Comparison of ENCODE assay signal across 1 cellular context in the genomic region with DNA sequence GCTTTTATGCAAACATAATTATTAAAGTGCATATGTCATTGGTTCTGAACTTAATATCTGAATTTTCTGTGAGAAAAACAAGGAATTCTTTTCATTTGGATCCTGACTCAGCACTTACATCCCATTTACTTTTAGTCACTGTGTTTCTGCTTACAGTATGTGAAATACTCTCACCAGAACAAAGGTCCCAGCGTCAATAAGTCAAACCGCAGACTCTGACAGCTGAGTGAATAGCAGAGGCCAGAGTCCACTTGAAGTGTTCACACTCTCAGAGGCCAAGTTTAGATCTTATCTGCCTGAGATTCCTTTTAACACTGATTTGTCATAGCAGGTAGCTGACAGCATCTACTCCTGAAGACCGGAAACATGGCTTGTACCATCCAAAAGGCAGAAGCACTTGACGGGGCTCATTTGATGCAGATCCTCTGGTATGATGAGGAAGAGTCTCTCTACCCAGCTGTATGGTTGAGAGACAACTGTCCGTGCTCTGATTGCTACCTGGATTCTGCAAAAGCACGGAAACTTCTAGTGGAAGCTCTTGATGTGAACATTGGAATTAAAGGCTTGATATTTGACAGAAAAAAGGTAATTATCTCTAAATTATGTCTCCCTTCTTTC.
TF ChIP-seq lines count a peak whose summit lies in the region.

No MANE protein-coding gene starts in this region.

TF ChIP-seq in HepG2, 621 proteins besides CTCF, POLR2A, EP300 and RAD21 (continued from another document and continues in another):
- TF ChIP-seq, protein P1, sequence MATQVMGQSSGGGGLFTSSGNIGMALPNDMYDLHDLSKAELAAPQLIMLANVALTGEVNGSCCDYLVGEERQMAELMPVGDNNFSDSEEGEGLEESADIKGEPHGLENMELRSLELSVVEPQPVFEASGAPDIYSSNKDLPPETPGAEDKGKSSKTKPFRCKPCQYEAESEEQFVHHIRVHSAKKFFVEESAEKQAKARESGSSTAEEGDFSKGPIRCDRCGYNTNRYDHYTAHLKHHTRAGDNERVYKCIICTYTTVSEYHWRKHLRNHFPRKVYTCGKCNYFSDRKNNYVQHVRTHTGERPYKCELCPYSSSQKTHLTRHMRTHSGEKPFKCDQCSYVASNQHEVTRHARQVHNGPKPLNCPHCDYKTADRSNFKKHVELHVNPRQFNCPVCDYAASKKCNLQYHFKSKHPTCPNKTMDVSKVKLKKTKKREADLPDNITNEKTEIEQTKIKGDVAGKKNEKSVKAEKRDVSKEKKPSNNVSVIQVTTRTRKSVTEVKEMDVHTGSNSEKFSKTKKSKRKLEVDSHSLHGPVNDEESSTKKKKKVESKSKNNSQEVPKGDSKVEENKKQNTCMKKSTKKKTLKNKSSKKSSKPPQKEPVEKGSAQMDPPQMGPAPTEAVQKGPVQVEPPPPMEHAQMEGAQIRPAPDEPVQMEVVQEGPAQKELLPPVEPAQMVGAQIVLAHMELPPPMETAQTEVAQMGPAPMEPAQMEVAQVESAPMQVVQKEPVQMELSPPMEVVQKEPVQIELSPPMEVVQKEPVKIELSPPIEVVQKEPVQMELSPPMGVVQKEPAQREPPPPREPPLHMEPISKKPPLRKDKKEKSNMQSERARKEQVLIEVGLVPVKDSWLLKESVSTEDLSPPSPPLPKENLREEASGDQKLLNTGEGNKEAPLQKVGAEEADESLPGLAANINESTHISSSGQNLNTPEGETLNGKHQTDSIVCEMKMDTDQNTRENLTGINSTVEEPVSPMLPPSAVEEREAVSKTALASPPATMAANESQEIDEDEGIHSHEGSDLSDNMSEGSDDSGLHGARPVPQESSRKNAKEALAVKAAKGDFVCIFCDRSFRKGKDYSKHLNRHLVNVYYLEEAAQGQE (IDR thresholded peaks at IDR 0.05; ENCODE audit: borderline replicate concordance in 1 of 2, low read depth in 1 of 2, low read length in 2 of 2): 0 out of 4 replicates have a peak, but pooled peaks of 1 of the 2 experiments have one; percentile 12
- TF ChIP-seq HOXA3 (CRISPR knock-in tag; IDR thresholded peaks at IDR 0.05) (peak; percentile 35; the same call in 1 of the 2 replicates), KDM2A (CRISPR knock-in tag; IDR thresholded peaks at IDR 0.05; ENCODE audit: borderline replicate concordance, low read depth) (0 out of 2 replicates have a peak, but pooled peaks have one; percentile 29), ZBTB21 (CRISPR knock-in tag; IDR thresholded peaks at IDR 0.05) (peak; percentile 56; the same call in 1 of the 2 replicates), SALL1 (CRISPR knock-in tag; IDR thresholded peaks at IDR 0.05) (peak; percentile 78), MAFF (IDR thresholded peaks at IDR 0.05; ENCODE audit: low read depth, low read length) (peak; percentile 100), GATA4 (IDR thresholded peaks at IDR 0.05; ENCODE audit: borderline replicate concordance, low read depth) (0 out of 2 replicates have a peak, but pooled peaks have one; percentile 47), CEBPG (CRISPR knock-in tag; IDR thresholded peaks at IDR 0.05) (peak; percentile 35; the same call in 1 of the 2 replicates), MBD4 (IDR thresholded peaks at IDR 0.05; ENCODE audit: borderline replicate concordance, low read length) (0 out of 2 replicates have a peak, but pooled peaks have one; percentile 56), TBX3 (IDR thresholded peaks at IDR 0.05; ENCODE audit: borderline replicate concordance) (peak; percentile 100), SAP130 (CRISPR knock-in tag; IDR thresholded peaks at IDR 0.05; ENCODE audit: low read depth) (peak; percentile 76), HHEX (CRISPR knock-in tag; IDR thresholded peaks at IDR 0.05) (peak; percentile 86), MAZ (IDR thresholded peaks at IDR 0.05; ENCODE audit: borderline replicate concordance, low read depth, low read length) (no peak), MAZ (CRISPR knock-in tag; IDR thresholded peaks at IDR 0.05; ENCODE audit: low read depth) (no peak), NFE2L2 (IDR thresholded peaks at IDR 0.05; ENCODE audit: low read length) (peak; percentile 87), BCL6 (CRISPR knock-in tag; IDR thresholded peaks at IDR 0.05) (peak; percentile 85), HDAC2 (CRISPR knock-in tag; IDR thresholded peaks at IDR 0.05) (peak; percentile 92), PITX1 (CRISPR knock-in tag; IDR thresholded peaks at IDR 0.05) (0 out of 2 replicates have a peak, but pooled peaks have one; percentile 24), ONECUT2 (CRISPR knock-in tag; IDR thresholded peaks at IDR 0.05) (0 out of 2 replicates have a peak, but pooled peaks have one; percentile 24), ISL2 (CRISPR knock-in tag; IDR thresholded peaks at IDR 0.05) (0 out of 2 replicates have a peak, but pooled peaks have one; percentile 35), KLF16 (CRISPR knock-in tag; IDR thresholded peaks at IDR 0.05) (0 out of 4 replicates have a peak, but pooled peaks of 1 of the 2 experiments have one; percentile 59), ZNF12 (CRISPR knock-in tag; IDR thresholded peaks at IDR 0.05) (peak; percentile 14; the same call in 1 of the 2 replicates), TCF7 (IDR thresholded peaks at IDR 0.05; ENCODE audit: low read depth) (peak; percentile 87), PCBP2 (optimal IDR thresholded peaks at IDR 0.05; ENCODE audit: low read depth, low read length, poor library complexity, severe bottlenecking) (no peak), AGO2 (optimal IDR thresholded peaks at IDR 0.05; ENCODE audit: low read depth, low read length) (no peak), CEBPB (IDR thresholded peaks at IDR 0.05; ENCODE audit: borderline replicate concordance, low read depth, low read length) (peak; percentile 31; the same call in 1 of the 2 replicates), CBX2 (IDR thresholded peaks at IDR 0.05; ENCODE audit: low read depth, low read length) (no peak), CBX2 (CRISPR knock-in tag; IDR thresholded peaks at IDR 0.05; ENCODE audit: low read depth) (no peak), MEIS1 (CRISPR knock-in tag; IDR thresholded peaks at IDR 0.05; ENCODE audit: borderline replicate concordance) (peak; percentile 97; the same call in 1 of the 2 replicates), TBL1XR1 (IDR thresholded peaks at IDR 0.05; ENCODE audit: borderline replicate concordance, low read length, partially characterized antibody) (peak; percentile 96), RFX5 (IDR thresholded peaks at IDR 0.05; ENCODE audit: low read depth, low read length) (no peak), FOXA1 (IDR thresholded peaks at IDR 0.05) (peak; percentile 59; the same call in 1 of the 2 replicates), FOXA1 (CRISPR knock-in tag; IDR thresholded peaks at IDR 0.05) (peak; percentile 90), CBX5 (CRISPR knock-in tag; IDR thresholded peaks at IDR 0.05; ENCODE audit: borderline replicate concordance) (peak; percentile 61; the same call in 1 of the 2 replicates), KDM3A (CRISPR knock-in tag; IDR thresholded peaks at IDR 0.05; ENCODE audit: low read depth) (no peak), NFIC (IDR thresholded peaks at IDR 0.05; ENCODE audit: low read length) (peak; percentile 65; the same call in 1 of the 2 replicates), ZNF768 (CRISPR knock-in tag; IDR thresholded peaks at IDR 0.05) (no peak), FOSL1 (CRISPR knock-in tag; IDR thresholded peaks at IDR 0.05; ENCODE audit: borderline replicate concordance) (no peak), TGIF2 (CRISPR knock-in tag; IDR thresholded peaks at IDR 0.05) (peak; percentile 63; the same call in 1 of the 2 replicates), ZNF331 (CRISPR knock-in tag; IDR thresholded peaks at IDR 0.05) (peak; percentile 54; the same call in 1 of the 2 replicates), MED1 (CRISPR knock-in tag; IDR thresholded peaks at IDR 0.05) (peak; percentile 69), ZKSCAN8 (CRISPR knock-in tag; IDR thresholded peaks at IDR 0.05; ENCODE audit: borderline replicate concordance) (peak; percentile 53; the same call in 1 of the 2 replicates)
- TF ChIP-seq, protein P2, sequence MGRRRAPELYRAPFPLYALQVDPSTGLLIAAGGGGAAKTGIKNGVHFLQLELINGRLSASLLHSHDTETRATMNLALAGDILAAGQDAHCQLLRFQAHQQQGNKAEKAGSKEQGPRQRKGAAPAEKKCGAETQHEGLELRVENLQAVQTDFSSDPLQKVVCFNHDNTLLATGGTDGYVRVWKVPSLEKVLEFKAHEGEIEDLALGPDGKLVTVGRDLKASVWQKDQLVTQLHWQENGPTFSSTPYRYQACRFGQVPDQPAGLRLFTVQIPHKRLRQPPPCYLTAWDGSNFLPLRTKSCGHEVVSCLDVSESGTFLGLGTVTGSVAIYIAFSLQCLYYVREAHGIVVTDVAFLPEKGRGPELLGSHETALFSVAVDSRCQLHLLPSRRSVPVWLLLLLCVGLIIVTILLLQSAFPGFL (CRISPR knock-in tag; IDR thresholded peaks at IDR 0.05): no peak
- TF ChIP-seq, protein P3, sequence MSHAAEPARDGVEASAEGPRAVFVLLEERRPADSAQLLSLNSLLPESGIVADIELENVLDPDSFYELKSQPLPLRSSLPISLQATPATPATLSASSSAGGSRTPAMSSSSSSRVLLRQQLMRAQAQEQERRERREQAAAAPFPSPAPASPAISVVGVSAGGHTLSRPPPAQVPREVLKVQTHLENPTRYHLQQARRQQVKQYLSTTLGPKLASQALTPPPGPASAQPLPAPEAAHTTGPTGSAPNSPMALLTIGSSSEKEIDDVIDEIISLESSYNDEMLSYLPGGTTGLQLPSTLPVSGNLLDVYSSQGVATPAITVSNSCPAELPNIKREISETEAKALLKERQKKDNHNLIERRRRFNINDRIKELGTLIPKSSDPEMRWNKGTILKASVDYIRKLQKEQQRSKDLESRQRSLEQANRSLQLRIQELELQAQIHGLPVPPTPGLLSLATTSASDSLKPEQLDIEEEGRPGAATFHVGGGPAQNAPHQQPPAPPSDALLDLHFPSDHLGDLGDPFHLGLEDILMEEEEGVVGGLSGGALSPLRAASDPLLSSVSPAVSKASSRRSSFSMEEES (CRISPR knock-in tag; IDR thresholded peaks at IDR 0.05): peak; percentile 50; the same call in 1 of the 2 replicates
- TF ChIP-seq, protein P4, sequence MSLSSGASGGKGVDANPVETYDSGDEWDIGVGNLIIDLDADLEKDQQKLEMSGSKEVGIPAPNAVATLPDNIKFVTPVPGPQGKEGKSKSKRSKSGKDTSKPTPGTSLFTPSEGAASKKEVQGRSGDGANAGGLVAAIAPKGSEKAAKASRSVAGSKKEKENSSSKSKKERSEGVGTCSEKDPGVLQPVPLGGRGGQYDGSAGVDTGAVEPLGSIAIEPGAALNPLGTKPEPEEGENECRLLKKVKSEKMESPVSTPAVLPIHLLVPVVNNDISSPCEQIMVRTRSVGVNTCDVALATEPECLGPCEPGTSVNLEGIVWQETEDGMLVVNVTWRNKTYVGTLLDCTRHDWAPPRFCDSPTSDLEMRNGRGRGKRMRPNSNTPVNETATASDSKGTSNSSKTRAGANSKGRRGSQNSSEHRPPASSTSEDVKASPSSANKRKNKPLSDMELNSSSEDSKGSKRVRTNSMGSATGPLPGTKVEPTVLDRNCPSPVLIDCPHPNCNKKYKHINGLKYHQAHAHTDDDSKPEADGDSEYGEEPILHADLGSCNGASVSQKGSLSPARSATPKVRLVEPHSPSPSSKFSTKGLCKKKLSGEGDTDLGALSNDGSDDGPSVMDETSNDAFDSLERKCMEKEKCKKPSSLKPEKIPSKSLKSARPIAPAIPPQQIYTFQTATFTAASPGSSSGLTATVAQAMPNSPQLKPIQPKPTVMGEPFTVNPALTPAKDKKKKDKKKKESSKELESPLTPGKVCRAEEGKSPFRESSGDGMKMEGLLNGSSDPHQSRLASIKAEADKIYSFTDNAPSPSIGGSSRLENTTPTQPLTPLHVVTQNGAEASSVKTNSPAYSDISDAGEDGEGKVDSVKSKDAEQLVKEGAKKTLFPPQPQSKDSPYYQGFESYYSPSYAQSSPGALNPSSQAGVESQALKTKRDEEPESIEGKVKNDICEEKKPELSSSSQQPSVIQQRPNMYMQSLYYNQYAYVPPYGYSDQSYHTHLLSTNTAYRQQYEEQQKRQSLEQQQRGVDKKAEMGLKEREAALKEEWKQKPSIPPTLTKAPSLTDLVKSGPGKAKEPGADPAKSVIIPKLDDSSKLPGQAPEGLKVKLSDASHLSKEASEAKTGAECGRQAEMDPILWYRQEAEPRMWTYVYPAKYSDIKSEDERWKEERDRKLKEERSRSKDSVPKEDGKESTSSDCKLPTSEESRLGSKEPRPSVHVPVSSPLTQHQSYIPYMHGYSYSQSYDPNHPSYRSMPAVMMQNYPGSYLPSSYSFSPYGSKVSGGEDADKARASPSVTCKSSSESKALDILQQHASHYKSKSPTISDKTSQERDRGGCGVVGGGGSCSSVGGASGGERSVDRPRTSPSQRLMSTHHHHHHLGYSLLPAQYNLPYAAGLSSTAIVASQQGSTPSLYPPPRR (CRISPR knock-in tag; IDR thresholded peaks at IDR 0.05; ENCODE audit: borderline replicate concordance): peak; percentile 68; the same call in 1 of the 2 replicates
- TF ChIP-seq, protein P5, sequence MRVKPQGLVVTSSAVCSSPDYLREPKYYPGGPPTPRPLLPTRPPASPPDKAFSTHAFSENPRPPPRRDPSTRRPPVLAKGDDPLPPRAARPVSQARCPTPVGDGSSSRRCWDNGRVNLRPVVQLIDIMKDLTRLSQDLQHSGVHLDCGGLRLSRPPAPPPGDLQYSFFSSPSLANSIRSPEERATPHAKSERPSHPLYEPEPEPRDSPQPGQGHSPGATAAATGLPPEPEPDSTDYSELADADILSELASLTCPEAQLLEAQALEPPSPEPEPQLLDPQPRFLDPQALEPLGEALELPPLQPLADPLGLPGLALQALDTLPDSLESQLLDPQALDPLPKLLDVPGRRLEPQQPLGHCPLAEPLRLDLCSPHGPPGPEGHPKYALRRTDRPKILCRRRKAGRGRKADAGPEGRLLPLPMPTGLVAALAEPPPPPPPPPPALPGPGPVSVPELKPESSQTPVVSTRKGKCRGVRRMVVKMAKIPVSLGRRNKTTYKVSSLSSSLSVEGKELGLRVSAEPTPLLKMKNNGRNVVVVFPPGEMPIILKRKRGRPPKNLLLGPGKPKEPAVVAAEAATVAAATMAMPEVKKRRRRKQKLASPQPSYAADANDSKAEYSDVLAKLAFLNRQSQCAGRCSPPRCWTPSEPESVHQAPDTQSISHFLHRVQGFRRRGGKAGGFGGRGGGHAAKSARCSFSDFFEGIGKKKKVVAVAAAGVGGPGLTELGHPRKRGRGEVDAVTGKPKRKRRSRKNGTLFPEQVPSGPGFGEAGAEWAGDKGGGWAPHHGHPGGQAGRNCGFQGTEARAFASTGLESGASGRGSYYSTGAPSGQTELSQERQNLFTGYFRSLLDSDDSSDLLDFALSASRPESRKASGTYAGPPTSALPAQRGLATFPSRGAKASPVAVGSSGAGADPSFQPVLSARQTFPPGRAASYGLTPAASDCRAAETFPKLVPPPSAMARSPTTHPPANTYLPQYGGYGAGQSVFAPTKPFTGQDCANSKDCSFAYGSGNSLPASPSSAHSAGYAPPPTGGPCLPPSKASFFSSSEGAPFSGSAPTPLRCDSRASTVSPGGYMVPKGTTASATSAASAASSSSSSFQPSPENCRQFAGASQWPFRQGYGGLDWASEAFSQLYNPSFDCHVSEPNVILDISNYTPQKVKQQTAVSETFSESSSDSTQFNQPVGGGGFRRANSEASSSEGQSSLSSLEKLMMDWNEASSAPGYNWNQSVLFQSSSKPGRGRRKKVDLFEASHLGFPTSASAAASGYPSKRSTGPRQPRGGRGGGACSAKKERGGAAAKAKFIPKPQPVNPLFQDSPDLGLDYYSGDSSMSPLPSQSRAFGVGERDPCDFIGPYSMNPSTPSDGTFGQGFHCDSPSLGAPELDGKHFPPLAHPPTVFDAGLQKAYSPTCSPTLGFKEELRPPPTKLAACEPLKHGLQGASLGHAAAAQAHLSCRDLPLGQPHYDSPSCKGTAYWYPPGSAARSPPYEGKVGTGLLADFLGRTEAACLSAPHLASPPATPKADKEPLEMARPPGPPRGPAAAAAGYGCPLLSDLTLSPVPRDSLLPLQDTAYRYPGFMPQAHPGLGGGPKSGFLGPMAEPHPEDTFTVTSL (CRISPR knock-in tag; IDR thresholded peaks at IDR 0.05; ENCODE audit: borderline replicate concordance): peak; percentile 88
